15 cellular contexts compared by ENCODE assay signal in genomic region chr2:120552079-120552478, GRCh38.
DNase-seq lines count a peak whose midpoint lies in the region; ATAC-seq, FAIRE-seq and TF ChIP-seq lines count a peak whose summit lies in the region.
"Had no signal": no experiment of that assay in that cellular context is flagged by ENCODE, and none has a peak within 500 bp of the region (broad histone marks: within the 10 kb centered on the region; RNA-seq: fewer than 3 reads in every experiment).

No MANE protein-coding gene starts in this region.

- CTCF ChIA-PET in K562 (lab: Yijun Ruan, JAX; ENCODE audit: low intra/inter-chr PET ratio) (no interaction called here), HepG2 (lab: Yijun Ruan, JAX; ENCODE audit: low intra/inter-chr PET ratio, low total read pairs) (interaction anchor here (1.0 to 2.4 kb wide), 6 partner anchors 23 to 209 kb away, joined by 3 to 17 read pairs (median 10); no protein-coding TSS in a partner anchor), T-cell (lab: Charles Lee) (interaction anchor here in 1 of 2 donors (0.7 kb wide), 1 partner anchor 527 kb away, joined by 3 read pairs; no protein-coding TSS in a partner anchor)
- CTCF ChIA-PET in activated CD4-positive, alpha-beta T cell treated with anti-CD3 and anti-CD28 coated beads, Interleukin-2, amount 10 ng/mL, durations not matched to agents 7 days and 5 days (lab: Charles Lee): interaction anchor here (1.5 kb wide), 1 partner anchor 140 kb away, joined by 3 read pairs; no protein-coding TSS in a partner anchor

- TF ChIP-seq RAD21 in K562 (CRISPR knock-in tag; conservative IDR thresholded peaks at IDR 0.05 in 1 of 2, IDR thresholded peaks at IDR 0.05 in 1 of 2) (no peak), HepG2 (CRISPR knock-in tag; IDR thresholded peaks at IDR 0.05) (no peak)

- POLR2A ChIA-PET in K562 (lab: Yijun Ruan, JAX): interaction anchor here (0.6 kb wide), 1 partner anchor 45 kb away, joined by 3 read pairs; no protein-coding TSS in a partner anchor
- POLR2A ChIA-PET in HepG2 (lab: Yijun Ruan, JAX): interaction anchor here (1.0 to 6.3 kb wide), 7 partner anchors 13 to 156 kb away, joined by 3 to 105 read pairs (median 3); no protein-coding TSS in a partner anchor
- POLR2A ChIA-PET in activated CD4-positive, alpha-beta T cell treated with anti-CD3 and anti-CD28 coated beads, Interleukin-2, amount 10 ng/mL, durations not matched to agents 7 days and 5 days (lab: Charles Lee): no interaction called here
- POLR2A ChIA-PET in T-cell (lab: Charles Lee): no interaction called here

- no peak overlapping the region for H3K4me3 Mint-ChIP-seq in activated CD4-positive, alpha-beta T cell treated with anti-CD3 and anti-CD28 coated beads, Interleukin-2, amount 10 ng/mL, durations not matched to agents 7 days and 5 days
- no peak overlapping the region for H3K4me3 Mint-ChIP-seq in T-cell
- H3K4me3 Mint-ChIP-seq: CD4-positive, alpha-beta memory T cell; IgD-negative memory B cell had no signal

- H3K36me3 ChIP-seq in heart left ventricle: no peaks in the 10 kb centered on the region
- H3K36me3 ChIP-seq in K562 (ENCODE audit: control insufficient read depth, insufficient read depth, low read length): no peaks in the 10 kb centered on the region
- H3K36me3 ChIP-seq in HepG2 (replicated peaks in 1 of 2; ENCODE audit: control insufficient read depth in 1 of 2, insufficient read depth in 2 of 2, low read length in 2 of 2): no peaks in the 10 kb centered on the region
- H3K36me3 ChIP-seq in subcutaneous abdominal adipose tissue (ENCODE audit: control insufficient read depth in 5 of 5, insufficient read depth in 5 of 5, low read length in 5 of 5): no peaks in the 10 kb centered on the region

- peaks cover 2% of the 10 kb centered on the region for H3K4me1 Mint-ChIP-seq in activated CD4-positive, alpha-beta T cell treated with anti-CD3 and anti-CD28 coated beads, Interleukin-2, amount 10 ng/mL, durations not matched to agents 7 days and 5 days
- peaks cover 0 to 10% (median 0%) of the 10 kb centered on the region in 3 donors for H3K4me1 Mint-ChIP-seq in T-cell
- H3K4me1 Mint-ChIP-seq: IgD-negative memory B cell had no signal

- H2AFZ ChIP-seq in K562 (ENCODE audit: low read depth, low read length): no peak overlapping the region
- H2AFZ ChIP-seq in HepG2 (ENCODE audit: low read length): no peak overlapping the region

- in situ Hi-C loops in K562 (cut with MboI) (no loop called here), HepG2 (cut with HindIII; ENCODE audit: extremely low pct_ligation_motif_present, low pct_unique_long_range_greater_than_20kb) (loop anchor here (5.0 to 10.0 kb wide), 3 partner anchors 35 to 210 kb away; no protein-coding TSS in a partner anchor)

- H3K27me3 ChIP-seq in heart left ventricle (no peaks in the 10 kb centered on the region), K562 (ENCODE audit: control insufficient read depth in 2 of 2, insufficient read depth in 2 of 2, low read length in 2 of 2) (peaks cover 10 to 25% of the 10 kb centered on the region in 2 experiments; a peak in 3 of 5 replicates), HepG2 (ENCODE audit: control insufficient read depth in 1 of 2, insufficient read depth in 2 of 2, low read length in 2 of 2) (peaks cover under 1 to 10% of the 10 kb centered on the region in 2 experiments; a peak in 2 of 5 replicates), subcutaneous abdominal adipose tissue (ENCODE audit: control insufficient read depth in 5 of 5, insufficient read depth in 4 of 5, low read length in 5 of 5) (no peaks in the 10 kb centered on the region)

- TF ChIP-seq POLR2A in heart left ventricle (IDR thresholded peaks at IDR 0.05) (no peak), K562 (conservative IDR thresholded peaks at IDR 0.05) (no peak), HepG2 (IDR thresholded peaks at IDR 0.05; ENCODE audit: insufficient read depth in 1 of 2, low read depth in 2 of 2, low read length in 2 of 2) (no peak)

- WGBS in heart left ventricle, 4 donors: 76 to 83% (median 82%) methylated on average over 10 to 11 of the region's 11 CpGs
- 0% methylated on average over 10 of the region's 11 CpGs for WGBS in K562 (ENCODE audit: insufficient coverage, low coverage, missing lambda C conversion rate)
- 94% methylated on average over 8 of the region's 11 CpGs for WGBS in HepG2 (ENCODE audit: low lambda C conversion rate)

- no peak overlapping the region for H3K27ac Mint-ChIP-seq in activated CD4-positive, alpha-beta T cell treated with anti-CD3 and anti-CD28 coated beads, Interleukin-2, amount 10 ng/mL, durations not matched to agents 7 days and 5 days
- no peak overlapping the region for H3K27ac Mint-ChIP-seq in T-cell
- H3K27ac Mint-ChIP-seq: CD4-positive, alpha-beta memory T cell; IgD-negative memory B cell had no signal

- H3K9me3 ChIP-seq in heart left ventricle: no peaks in the 10 kb centered on the region
- H3K9me3 ChIP-seq in K562 (replicated peaks; ENCODE audit: control insufficient read depth, insufficient read depth, low read depth, low read length): no peaks in the 10 kb centered on the region
- no peaks in the 10 kb centered on the region for H3K9me3 ChIP-seq in HepG2 (ENCODE audit: low read length)
- H3K9me3 ChIP-seq in subcutaneous abdominal adipose tissue (ENCODE audit: control insufficient read depth in 5 of 5, low read length in 5 of 5): no peaks in the 10 kb centered on the region

- H3K27me3 Mint-ChIP-seq in activated CD4-positive, alpha-beta T cell treated with anti-CD3 and anti-CD28 coated beads, Interleukin-2, amount 10 ng/mL, durations not matched to agents 7 days and 5 days: peaks cover 20% of the 10 kb centered on the region
- H3K27me3 Mint-ChIP-seq in T-cell: peaks cover 20 to 23% of the 10 kb centered on the region in 2 donors

- H4K20me1 ChIP-seq in K562 (replicated peaks; ENCODE audit: control insufficient read depth, insufficient read depth, low read length) (peaks cover 3% of the 10 kb centered on the region; the same call in 1 of the 2 replicates), HepG2 (ENCODE audit: insufficient read depth, low read length) (no peaks in the 10 kb centered on the region)

- peak overlapping the region in 10 of 12 donors; percentile 52 to 81 (median 64) for H3K27ac ChIP-seq in heart left ventricle
- H3K27ac ChIP-seq in K562 (ENCODE audit: extremely low read depth, low read depth, low read length): no peak overlapping the region
- H3K27ac ChIP-seq in HepG2 (ENCODE audit: extremely low read length, insufficient read depth, low read length): peak overlapping the region; percentile 70
- peak overlapping the region; percentile 85 for H3K27ac ChIP-seq in subcutaneous abdominal adipose tissue (ENCODE audit: low read depth, low read length)

- no peak for ATAC-seq in heart left ventricle
- ATAC-seq in left cardiac atrium: no peak
- peak; percentile 47; the same call in 1 of the 3 replicates for ATAC-seq in K562
- peak; percentile 13 for ATAC-seq in HepG2
- no peak for ATAC-seq in GM19035 (IDR thresholded peaks at IDR 0.05; ENCODE audit: unreplicated experiment)
- no peak for ATAC-seq in T-cell (replicated peaks in 1 of 4)

- H3K4me2 ChIP-seq in K562 (ENCODE audit: insufficient read depth, low read length) (no peak overlapping the region), HepG2 (ENCODE audit: low read depth, low read length) (peak overlapping the region; percentile 62)

- H3K9me3 Mint-ChIP-seq in activated CD4-positive, alpha-beta T cell treated with anti-CD3 and anti-CD28 coated beads, Interleukin-2, amount 10 ng/mL, durations not matched to agents 7 days and 5 days: no peaks in the 10 kb centered on the region
- H3K9me3 Mint-ChIP-seq in T-cell: no peaks in the 10 kb centered on the region
- H3K9me3 Mint-ChIP-seq: CD4-positive, alpha-beta memory T cell; IgD-negative memory B cell had no signal

- H3K79me2 ChIP-seq in K562 (ENCODE audit: control insufficient read depth, insufficient read depth, low read length) (no peaks in the 10 kb centered on the region), HepG2 (ENCODE audit: insufficient read depth, low read length) (no peaks in the 10 kb centered on the region)

- intact Hi-C loops in heart left ventricle (cut with DNase I) (loop anchor here in 8 of 10 donors (1.0 to 10.0 kb wide), 9 partner anchors 48 to 210 kb away; partner anchors contain the start of gene INHBB (in 2 of the 8)), left cardiac atrium (cut with DNase I) (loop anchor here in 1 of 2 donors (2.0 to 10.0 kb wide), 3 partner anchors 107 to 209 kb away; no protein-coding TSS in a partner anchor), K562 (cut with micrococcal nuclease) (loop anchor here (2.0 kb wide), 1 partner anchor 209 kb away; no protein-coding TSS in a partner anchor), HepG2 (cut with micrococcal nuclease; ENCODE audit: unreplicated experiment) (loop anchor here (2.0 to 5.0 kb wide), 4 partner anchors 35 to 155 kb away; no protein-coding TSS in a partner anchor)

- no peak overlapping the region for H3K9ac ChIP-seq in K562 (ENCODE audit: insufficient read depth in 1 of 2, low read depth in 2 of 2, low read length in 2 of 2)
- peak overlapping the region; percentile 40; the same call in 1 of the 2 replicates for H3K9ac ChIP-seq in HepG2 (ENCODE audit: insufficient read depth, low read depth, low read length)
- peak overlapping the region in 4 of 5 donors; percentile 20 to 69 (median 45) for H3K9ac ChIP-seq in subcutaneous abdominal adipose tissue (ENCODE audit: low read length in 5 of 5)

- peaks cover 9 to 49% (median 39%) of the 10 kb centered on the region in 12 donors for H3K4me1 ChIP-seq in heart left ventricle
- no peaks in the 10 kb centered on the region for H3K4me1 ChIP-seq in K562 (replicated peaks in 1 of 2; ENCODE audit: control insufficient read depth in 2 of 2, insufficient read depth in 2 of 2, low read length in 2 of 2)
- peaks cover 98% of the 10 kb centered on the region for H3K4me1 ChIP-seq in HepG2 (ENCODE audit: insufficient read depth, low read length)
- peaks cover 27 to 44% (median 39%) of the 10 kb centered on the region in 5 donors for H3K4me1 ChIP-seq in subcutaneous abdominal adipose tissue (ENCODE audit: control insufficient read depth in 5 of 5, insufficient read depth in 5 of 5, low read length in 5 of 5)

- BruUV-seq in K562 (replicated peaks; lab: Mats Ljungman, UMichigan) (no TSS peak), HepG2 (replicated peaks; lab: Mats Ljungman, UMichigan) (no TSS peak)

- FAIRE-seq in K562 (lab: Jason Lieb, UNC): no peak
- no peak for FAIRE-seq in HepG2 (lab: Jason Lieb, UNC)

- no peaks in the 10 kb centered on the region for H3K36me3 Mint-ChIP-seq in activated CD4-positive, alpha-beta T cell treated with anti-CD3 and anti-CD28 coated beads, Interleukin-2, amount 10 ng/mL, durations not matched to agents 7 days and 5 days (ENCODE audit: low read depth)
- no peaks in the 10 kb centered on the region for H3K36me3 Mint-ChIP-seq in T-cell
- H3K36me3 Mint-ChIP-seq: CD4-positive, alpha-beta memory T cell had no signal

- TF ChIP-seq EP300 in K562 (IDR thresholded peaks at IDR 0.05; ENCODE audit: low read length) (no peak), HepG2 (IDR thresholded peaks at IDR 0.05; ENCODE audit: low read depth in 2 of 2, low read length in 2 of 2) (no peak), HepG2 (CRISPR knock-in tag; IDR thresholded peaks at IDR 0.05; ENCODE audit: borderline replicate concordance) (no peak)

- DNase-seq in heart left ventricle: no peak
- no peak for DNase-seq in left cardiac atrium
- DNase-seq in K562 (ENCODE audit: extremely low read depth in 1 of 4, low spot score in 3 of 4): no peak
- DNase-seq in HepG2 (ENCODE audit: low spot score): no peak
- no peak for DNase-seq in activated CD4-positive, alpha-beta T cell treated with anti-CD3 and anti-CD28 coated beads, Interleukin-2, amount 10 ng/mL, durations not matched to agents 7 days and 5 days
- DNase-seq in T-cell: no peak
- DNase-seq: CD4-positive, alpha-beta memory T cell; DMS79; GDM1; H7; NCI-H1417 treated with DMSO at 0.1 percent for 48 hours; NCI-H2081 had no signal

- no peaks in the 10 kb centered on the region for H3K9me1 ChIP-seq in K562 (ENCODE audit: control insufficient read depth, insufficient read depth, low read length)

- H3K4me3 ChIP-seq in heart left ventricle (peak overlapping the region in 1 of 12 donors; percentile 5), K562 (no peak overlapping the region), HepG2 (replicated peaks in 1 of 3; ENCODE audit: insufficient read depth in 1 of 3, low read depth in 2 of 3, low read length in 3 of 3) (peak overlapping the region in 1 of 3 experiments; percentile 14; a peak in 1 of 6 replicates), subcutaneous abdominal adipose tissue (ENCODE audit: low read depth in 1 of 5, low read length in 5 of 5) (peak overlapping the region in 3 of 5 donors; percentile 12 to 40 (median 25))

- TF ChIP-seq CTCF in heart left ventricle (IDR thresholded peaks at IDR 0.05) (no peak), K562 (IDR thresholded peaks at IDR 0.05 in 2 of 3, conservative IDR thresholded peaks at IDR 0.05 in 1 of 3; ENCODE audit: insufficient read depth in 2 of 3, low read depth in 1 of 3, low read length in 3 of 3) (no peak), HepG2 (CRISPR knock-in tag; IDR thresholded peaks at IDR 0.05) (no peak)

Comparison
In these comparisons a context has a peak if more than half of its experiments do, and no peak if none do; other contexts are left out.
1. ATAC-seq: peak in K562 (single experiment) and HepG2 (single experiment); none in heart left ventricle (0 of 4), left cardiac atrium (0 of 2), GM19035 (single experiment) and T-cell (0 of 4).
2. H3K9ac ChIP-seq: peak in HepG2 (single experiment) and subcutaneous abdominal adipose tissue (4 of 5); none in K562 (0 of 2).
3. POLR2A ChIA-PET loops: an anchor here in K562 (0.6 kb wide) and HepG2 (1.0 to 6.3 kb wide); none called in activated CD4-positive, alpha-beta T cell treated with anti-CD3 and anti-CD28 coated beads, Interleukin-2, amount 10 ng/mL, durations not matched to agents 7 days and 5 days and T-cell.